9 cellular contexts compared by ENCODE assay signal in genomic region chr19:43777163-43777700, GRCh38. TPM values are rescaled to one million over a fixed set of nuclear protein-coding genes. Genes with fewer than 3 reads are reported as not detected.
DNase-seq lines count a peak whose midpoint lies in the region; ATAC-seq, FAIRE-seq and TF ChIP-seq lines count a peak whose summit lies in the region.
"Had no signal": no experiment of that assay in that cellular context is flagged by ENCODE, and none has a peak within 500 bp of the region (broad histone marks: within the 10 kb centered on the region; RNA-seq: fewer than 3 reads in every experiment).

No MANE protein-coding gene starts in this region.

- peaks cover 87% of the 10 kb centered on the region for H3K79me2 ChIP-seq in K562 (ENCODE audit: control insufficient read depth, insufficient read depth, low read length)

- H3K9ac ChIP-seq in K562 (ENCODE audit: insufficient read depth in 1 of 2, low read depth in 2 of 2, low read length in 2 of 2) = peak overlapping the region; percentile 75 to 89

- H3K4me1 Mint-ChIP-seq in stimulated activated effector memory CD8-positive, alpha-beta T cell treated with anti-CD3 and anti-CD28 coated beads, Interleukin-12 subunit alpha, Interleukin-12 subunit beta, amount 100 ng/mL, for 72 hours = peaks cover 64% of the 10 kb centered on the region

- H3K4me3 Mint-ChIP-seq in stimulated activated effector memory CD8-positive, alpha-beta T cell treated with anti-CD3 and anti-CD28 coated beads, Interleukin-12 subunit alpha, Interleukin-12 subunit beta, amount 100 ng/mL, for 72 hours = peak overlapping the region; percentile 78

- TF ChIP-seq POLR2A in K562 (conservative IDR thresholded peaks at IDR 0.05) = no peak
- TF ChIP-seq POLR2A in thyroid gland (IDR thresholded peaks at IDR 0.05) = no peak

- POLR2A ChIA-PET in RWPE1 (lab: Yijun Ruan, JAX; ENCODE audit: low non-redundant PET) = interaction anchor here (0.6 kb wide), 1 partner anchor 12 kb away, joined by 4 read pairs; no protein-coding TSS in a partner anchor
- POLR2A ChIA-PET in K562 (lab: Yijun Ruan, JAX) = interaction anchor here (0.8 to 9.9 kb wide), 4 partner anchors 9 to 23 kb away, joined by 4 to 71 read pairs (median 18); partner anchors contain the start of gene SMG9

- intact Hi-C loops in K562 (cut with micrococcal nuclease) = no loop called here
- intact Hi-C loops in thyroid gland (cut with DNase I) = no loop called here

- ATAC-seq in K562 (peak; percentile 1; the same call in 1 of the 3 replicates), HG02970 (IDR thresholded peaks at IDR 0.05; ENCODE audit: low FRiP score, unreplicated experiment) (no peak)
- no peak for ATAC-seq in stimulated activated effector memory CD8-positive, alpha-beta T cell treated with anti-CD3 and anti-CD28 coated beads, Interleukin-12 subunit alpha, Interleukin-12 subunit beta, amount 100 ng/mL, for 72 hours

- TF ChIP-seq CTCF in RWPE1 (conservative IDR thresholded peaks at IDR 0.05; ENCODE audit: low read depth) (no peak), K562 (IDR thresholded peaks at IDR 0.05 in 2 of 3, conservative IDR thresholded peaks at IDR 0.05 in 1 of 3; ENCODE audit: insufficient read depth in 2 of 3, low read depth in 1 of 3, low read length in 3 of 3) (no peak), thyroid gland (IDR thresholded peaks at IDR 0.05) (no peak)

- peak overlapping the region; percentile 52 for H3K27ac Mint-ChIP-seq in stimulated activated effector memory CD8-positive, alpha-beta T cell treated with anti-CD3 and anti-CD28 coated beads, Interleukin-12 subunit alpha, Interleukin-12 subunit beta, amount 100 ng/mL, for 72 hours

- H3K9me3 ChIP-seq in K562 (replicated peaks; ENCODE audit: control insufficient read depth, insufficient read depth, low read depth, low read length) (no peaks in the 10 kb centered on the region), thyroid gland (no peaks in the 10 kb centered on the region)

- H3K4me2 ChIP-seq in K562 (ENCODE audit: insufficient read depth, low read length) = peak overlapping the region; percentile 67

- H3K27ac ChIP-seq in RWPE1 (peak overlapping the region; percentile 96), K562 (ENCODE audit: extremely low read depth, low read depth, low read length) (peak overlapping the region; percentile 95), thyroid gland (no peak overlapping the region)

- no TSS peak for BruUV-seq in K562 (replicated peaks; lab: Mats Ljungman, UMichigan)

- H3K27me3 ChIP-seq in K562 (ENCODE audit: control insufficient read depth in 2 of 2, insufficient read depth in 2 of 2, low read length in 2 of 2) (no peaks in the 10 kb centered on the region), thyroid gland (peaks cover 6% of the 10 kb centered on the region)

- H3K9me1 ChIP-seq in K562 (ENCODE audit: control insufficient read depth, insufficient read depth, low read length) = no peaks in the 10 kb centered on the region

- peak overlapping the region; percentile 8; the same call in 1 of the 2 replicates for H3K4me3 ChIP-seq in K562
- H3K4me3 ChIP-seq in thyroid gland (replicated peaks in 1 of 3) = no peak overlapping the region

- 0% methylated on average over 4 of the region's 4 CpGs for WGBS in K562 (ENCODE audit: insufficient coverage, low coverage, missing lambda C conversion rate)
- WGBS in thyroid gland, 2 donors = 0 to 8% methylated on average over 4 of the region's 4 CpGs

- no peaks in the 10 kb centered on the region for H4K20me1 ChIP-seq in K562 (replicated peaks; ENCODE audit: control insufficient read depth, insufficient read depth, low read length)

- no peaks in the 10 kb centered on the region for H3K9me3 Mint-ChIP-seq in stimulated activated effector memory CD8-positive, alpha-beta T cell treated with anti-CD3 and anti-CD28 coated beads, Interleukin-12 subunit alpha, Interleukin-12 subunit beta, amount 100 ng/mL, for 72 hours

- TF ChIP-seq RAD21 in K562 (CRISPR knock-in tag; conservative IDR thresholded peaks at IDR 0.05 in 1 of 2, IDR thresholded peaks at IDR 0.05 in 1 of 2) = no peak

- TF ChIP-seq EP300 in K562 (IDR thresholded peaks at IDR 0.05; ENCODE audit: low read length) = peak; percentile 31

- H3K36me3 Mint-ChIP-seq in stimulated activated effector memory CD8-positive, alpha-beta T cell treated with anti-CD3 and anti-CD28 coated beads, Interleukin-12 subunit alpha, Interleukin-12 subunit beta, amount 100 ng/mL, for 72 hours = peaks cover 88% of the 10 kb centered on the region

- H3K4me1 ChIP-seq in K562 (replicated peaks in 1 of 2; ENCODE audit: control insufficient read depth in 2 of 2, insufficient read depth in 2 of 2, low read length in 2 of 2) (peaks cover 83 to 92% of the 10 kb centered on the region in 2 experiments), thyroid gland (peaks cover 6 to 11% of the 10 kb centered on the region in 2 donors)

- H3K36me3 ChIP-seq in K562 (ENCODE audit: control insufficient read depth, insufficient read depth, low read length) (peaks cover 11% of the 10 kb centered on the region), thyroid gland (no peaks in the 10 kb centered on the region)

- peak; percentile 60 for DNase-seq in NCI-H2171 treated with DMSO at 0.1 percent for 48 hours (lab: John Stamatoyannopoulos, UW)
- DNase-seq in NCI-H2171 (lab: John Stamatoyannopoulos, UW) = no peak
- DNase-seq in RWPE1 (ENCODE audit: low spot score) = no peak
- DNase-seq in K562 (ENCODE audit: extremely low read depth in 1 of 4, low spot score in 3 of 4) = peak in 3 of 4 experiments; percentile 39 to 79 (median 78)
- no peak for DNase-seq in stimulated activated effector memory CD8-positive, alpha-beta T cell treated with anti-CD3 and anti-CD28 coated beads, Interleukin-12 subunit alpha, Interleukin-12 subunit beta, amount 100 ng/mL, for 72 hours (ENCODE audit: low spot score in 2 of 2)
- no peak for DNase-seq in thyroid gland
- DNase-seq in NCI-H187 (lab: John Stamatoyannopoulos, UW) = no peak

- CTCF ChIA-PET in RWPE1 (lab: Yijun Ruan, JAX) (interaction anchor here (0.5 to 2.0 kb wide), 3 partner anchors 9 to 32 kb away, joined by 3 to 7 read pairs (median 7); no protein-coding TSS in a partner anchor), K562 (lab: Yijun Ruan, JAX; ENCODE audit: low intra/inter-chr PET ratio) (interaction anchor here (0.7 kb wide), 1 partner anchor 32 kb away, joined by 5 read pairs; no protein-coding TSS in a partner anchor)

- in situ Hi-C loops in K562 (cut with MboI) = no loop called here

- FAIRE-seq in K562 (lab: Jason Lieb, UNC) = no peak
- FAIRE-seq: TTC549 had no signal

- H2AFZ ChIP-seq in K562 (ENCODE audit: low read depth, low read length) = 0 out of 2 replicates have a peak overlapping the region, but pooled peaks have one; percentile 56

RNA-seq across cellular contexts. Expression of gene KCNN4, which starts 3.5 kb away (rescaled TPM):
- total RNA-seq in K562 (2011; cell fraction: chromatin; rRNA removed; ENCODE audit: low replicate concordance) = 29.9 and 77.4 TPM in 2 replicates
- total RNA-seq in K562 (2011; cell fraction: nucleolus; rRNA removed) = 79.4 and 80.4 TPM in 2 replicates
- total RNA-seq in K562 (2011; cell fraction: nucleoplasm; rRNA removed) = 61.0 and 61.7 TPM in 2 replicates
- total RNA-seq in K562 (2014; rRNA removed) (31.8 and 32.1 TPM in 2 replicates), K562 (2014; rRNA removed; fragmentation: Illumina TruSeq; extraction: Trizol) (9.2 and 10.7 TPM in 2 replicates), K562 (2015; rRNA removed; fragmentation: Illumina TruSeq; extraction: Trizol) (18.6 and 19.5 TPM in 2 replicates), K562 (2021) (26.6 and 28.6 TPM in 2 replicates), thyroid gland (1 to 10 TPM in 2 of 4 donors, under 1 TPM in 2; 0.29 to 1.7 (median 1.0) TPM)
- polyA plus RNA-seq in K562 (2011; rRNA removed) (29.4 and 33.9 TPM in 2 replicates), K562 (2014; fragmentation: Illumina TruSeq; extraction: Trizol) (22.6 and 25.9 TPM in 2 replicates), K562 (2014; fragmentation: Nextera tagmentation; extraction: Ambion mirVana) (1 to 10 TPM in 1 of 2 experiments, under 1 TPM in 1; 0.53 to 2.0 TPM), K562 (2014; rRNA removed) (37.6 and 37.7 TPM in 2 replicates)
- polyA plus RNA-seq in K562 (2011; cell fraction: cytosol; rRNA removed) = 40.2 and 61.3 TPM in 2 replicates
- polyA plus RNA-seq in K562 (2011; cell fraction: nucleus; rRNA removed) = 111 and 177 TPM in 2 replicates
- 16.4 and 18.7 TPM in 2 replicates for polyA plus RNA-seq in K562 (2012)
- polyA minus RNA-seq in K562 (2011; rRNA and poly(A)+ RNA removed) = 18.4 and 22.7 TPM in 2 replicates
- polyA minus RNA-seq in K562 (2011; cell fraction: cytosol; rRNA and poly(A)+ RNA removed) = 16.1 and 22.7 TPM in 2 replicates
- polyA minus RNA-seq in K562 (2011; cell fraction: nucleus; rRNA and poly(A)+ RNA removed) = 26.3 and 27.8 TPM in 2 replicates

RNA-seq across cellular contexts. Expression of gene SMG9, which starts 22.5 kb away (rescaled TPM):
- 85.7 and 122 TPM in 2 replicates for total RNA-seq in K562 (2011; cell fraction: chromatin; rRNA removed; ENCODE audit: low replicate concordance)
- 58.7 and 72.8 TPM in 2 replicates for total RNA-seq in K562 (2011; cell fraction: nucleolus; rRNA removed)
- total RNA-seq in K562 (2011; cell fraction: nucleoplasm; rRNA removed) = 73.1 and 75.7 TPM in 2 replicates
- total RNA-seq in K562 (2014; rRNA removed) (38.6 and 40.2 TPM in 2 replicates), K562 (2014; rRNA removed; fragmentation: Illumina TruSeq; extraction: Trizol) (17.2 and 21.8 TPM in 2 replicates), K562 (2015; rRNA removed; fragmentation: Illumina TruSeq; extraction: Trizol) (39.6 and 40.4 TPM in 2 replicates), K562 (2021) (79.7 and 86.1 TPM in 2 replicates), thyroid gland (10 to 100 TPM; 15.5 to 34.4 (median 18.8) TPM)
- polyA plus RNA-seq in K562 (2011; rRNA removed) (17.7 and 53.5 TPM in 2 replicates), K562 (2014; fragmentation: Illumina TruSeq; extraction: Trizol) (53.6 and 61.0 TPM in 2 replicates), K562 (2014; fragmentation: Nextera tagmentation; extraction: Ambion mirVana) (1 to 10 TPM; 1.7 to 3.9 TPM), K562 (2014; rRNA removed) (46.1 and 49.1 TPM in 2 replicates)
- polyA plus RNA-seq in K562 (2011; cell fraction: cytosol; rRNA removed) = 27.4 and 31.8 TPM in 2 replicates
- polyA plus RNA-seq in K562 (2011; cell fraction: nucleus; rRNA removed) = 122 and 124 TPM in 2 replicates
- polyA plus RNA-seq in K562 (2012) = 34.7 and 52.6 TPM in 2 replicates
- polyA minus RNA-seq in K562 (2011; rRNA and poly(A)+ RNA removed) = 14.1 and 14.6 TPM in 2 replicates
- polyA minus RNA-seq in K562 (2011; cell fraction: cytosol; rRNA and poly(A)+ RNA removed) = 23.5 and 24.0 TPM in 2 replicates
- polyA minus RNA-seq in K562 (2011; cell fraction: nucleus; rRNA and poly(A)+ RNA removed) = 18.7 and 33.0 TPM in 2 replicates

RNA-seq across cellular contexts. Expression of gene LYPD5, which starts 25.0 kb away (rescaled TPM):
- total RNA-seq in K562 (2011; cell fraction: chromatin; rRNA removed; ENCODE audit: low replicate concordance) = 0.42 and 1.1 TPM in 2 replicates
- 0.26 and 0.50 TPM in 2 replicates for total RNA-seq in K562 (2011; cell fraction: nucleolus; rRNA removed)
- total RNA-seq in K562 (2011; cell fraction: nucleoplasm; rRNA removed) = 0.15 TPM in 1 of 2 replicates, not detected in the other
- total RNA-seq in K562 (2014; rRNA removed) = 0.20 TPM in 1 of 2 replicates, not detected in the other
- total RNA-seq in K562 (2014; rRNA removed; fragmentation: Illumina TruSeq; extraction: Trizol) = 0.13 TPM in 1 of 2 replicates, not detected in the other
- total RNA-seq in K562 (2015; rRNA removed; fragmentation: Illumina TruSeq; extraction: Trizol) = 0.19 and 0.22 TPM in 2 replicates
- 0.09 and 0.25 TPM in 2 replicates for total RNA-seq in K562 (2021)
- polyA plus RNA-seq in K562 (2011; rRNA removed) = 0.21 and 0.26 TPM in 2 replicates
- polyA plus RNA-seq in K562 (2011; cell fraction: cytosol; rRNA removed) = 0.16 and 0.39 TPM in 2 replicates
- 0.14 and 0.47 TPM in 2 replicates for polyA plus RNA-seq in K562 (2011; cell fraction: nucleus; rRNA removed)
- polyA plus RNA-seq in K562 (2012) = 0.09 and 0.25 TPM in 2 replicates
- 0.06 and 0.24 TPM in 2 replicates for polyA plus RNA-seq in K562 (2014; fragmentation: Illumina TruSeq; extraction: Trizol)
- polyA plus RNA-seq in K562 (2014; fragmentation: Nextera tagmentation; extraction: Ambion mirVana) = under 1 TPM in 1 of 2 experiments, not detected in 1; 0.03 TPM
- 0.11 TPM in 1 of 2 replicates, not detected in the other for polyA plus RNA-seq in K562 (2014; rRNA removed)
- polyA minus RNA-seq in K562 (2011; rRNA and poly(A)+ RNA removed) = 0.21 TPM in 2 replicates
- polyA minus RNA-seq in K562 (2011; cell fraction: cytosol; rRNA and poly(A)+ RNA removed) = not detected in 2 replicates
- polyA minus RNA-seq in K562 (2011; cell fraction: nucleus; rRNA and poly(A)+ RNA removed) = 0.22 and 0.54 TPM in 2 replicates
- 1 to 10 TPM; 1.6 to 7.6 (median 2.5) TPM for total RNA-seq in thyroid gland

RNA-seq across cellular contexts. Expression of gene ZNF283, which starts 49.9 kb away (rescaled TPM):
- 18.2 and 43.1 TPM in 2 replicates for total RNA-seq in K562 (2011; cell fraction: chromatin; rRNA removed; ENCODE audit: low replicate concordance)
- total RNA-seq in K562 (2011; cell fraction: nucleolus; rRNA removed) = 15.0 and 16.3 TPM in 2 replicates
- total RNA-seq in K562 (2011; cell fraction: nucleoplasm; rRNA removed) = 19.9 and 37.9 TPM in 2 replicates
- 7.9 TPM in 2 replicates for total RNA-seq in K562 (2014; rRNA removed)
- 19.5 and 21.3 TPM in 2 replicates for total RNA-seq in K562 (2014; rRNA removed; fragmentation: Illumina TruSeq; extraction: Trizol)
- 11.3 and 14.0 TPM in 2 replicates for total RNA-seq in K562 (2015; rRNA removed; fragmentation: Illumina TruSeq; extraction: Trizol)
- total RNA-seq in K562 (2021) = 10.3 and 10.7 TPM in 2 replicates
- 7.3 and 9.8 TPM in 2 replicates for polyA plus RNA-seq in K562 (2011; rRNA removed)
- polyA plus RNA-seq in K562 (2011; cell fraction: cytosol; rRNA removed) = 0.78 and 2.6 TPM in 2 replicates
- 7.9 and 12.9 TPM in 2 replicates for polyA plus RNA-seq in K562 (2011; cell fraction: nucleus; rRNA removed)
- polyA plus RNA-seq in K562 (2012) = 5.7 and 5.8 TPM in 2 replicates
- polyA plus RNA-seq in K562 (2014; fragmentation: Illumina TruSeq; extraction: Trizol) = 6.2 and 7.0 TPM in 2 replicates
- 10 to 100 TPM in 1 of 2 experiments, 1 to 10 TPM in 1; 6.0 to 11.1 TPM for polyA plus RNA-seq in K562 (2014; fragmentation: Nextera tagmentation; extraction: Ambion mirVana)
- polyA plus RNA-seq in K562 (2014; rRNA removed) = 7.2 and 9.4 TPM in 2 replicates
- 21.0 and 25.4 TPM in 2 replicates for polyA minus RNA-seq in K562 (2011; rRNA and poly(A)+ RNA removed)
- polyA minus RNA-seq in K562 (2011; cell fraction: cytosol; rRNA and poly(A)+ RNA removed) = 4.3 and 6.1 TPM in 2 replicates
- polyA minus RNA-seq in K562 (2011; cell fraction: nucleus; rRNA and poly(A)+ RNA removed) = 12.8 and 28.8 TPM in 2 replicates
- 10 to 100 TPM in 3 of 4 donors, 1 to 10 TPM in 1; 9.9 to 29.1 (median 18.9) TPM for total RNA-seq in thyroid gland

Comparison
In these comparisons a context has a peak if more than half of its experiments do, and no peak if none do; other contexts are left out.
1. DNase-seq: peak in NCI-H2171 treated with DMSO at 0.1 percent for 48 hours (single experiment) and K562 (3 of 4); none in NCI-H2171 (single experiment), RWPE1 (single experiment), stimulated activated effector memory CD8-positive, alpha-beta T cell treated with anti-CD3 and anti-CD28 coated beads, Interleukin-12 subunit alpha, Interleukin-12 subunit beta, amount 100 ng/mL, for 72 hours (0 of 2), thyroid gland (0 of 2) and NCI-H187 (0 of 2).
2. H3K27ac ChIP-seq: peak in RWPE1 (single experiment) and K562 (single experiment); none in thyroid gland (0 of 3).